ENCODE assay signal across 15 cellular contexts in genomic region chr9:118091221-118091620, GRCh38.
DNase-seq lines count a peak whose midpoint lies in the region; ATAC-seq and TF ChIP-seq lines count a peak whose summit lies in the region.
"Had no signal": no experiment of that assay in that cellular context is flagged by ENCODE, and none has a peak within 500 bp of the region (broad histone marks: within the 10 kb centered on the region; RNA-seq: fewer than 3 reads in every experiment).

No MANE protein-coding gene starts in this region.

- CTCF ChIA-PET in OCI-LY7 (lab: Charles Lee; ENCODE audit: unreplicated experiment), result no interaction called here

- H3K9me3 ChIP-seq in OCI-LY7 (ENCODE audit: low read length), result no peaks in the 10 kb centered on the region
- H3K9me3 ChIP-seq: A549, HAP-1 had no signal

- no peaks in the 10 kb centered on the region for H3K36me3 ChIP-seq in OCI-LY7 (ENCODE audit: insufficient read depth, low read length)
- H3K36me3 ChIP-seq: HAP-1 had no signal

- POLR2A ChIA-PET in OCI-LY7 (lab: Charles Lee), result no interaction called here

- H3K27ac ChIP-seq in angular gyrus (ENCODE audit: low read depth, low read length) (peak overlapping the region; percentile 88), cingulate gyrus (ENCODE audit: low read depth, low read length) (peak overlapping the region; percentile 93), layer of hippocampus (ENCODE audit: low read depth, low read length) (peak overlapping the region; percentile 80), temporal lobe (ENCODE audit: low read depth, low read length) (peak overlapping the region; percentile 78), OCI-LY7 (ENCODE audit: low read depth, low read length, poor library complexity, severe bottlenecking) (no peak overlapping the region)
- H3K27ac ChIP-seq: A549, HL-60 had no signal

- no peak overlapping the region for H2AFZ ChIP-seq in OCI-LY7 (ENCODE audit: low read length)

- no peaks in the 10 kb centered on the region for H3K4me1 ChIP-seq in OCI-LY7 (ENCODE audit: insufficient read depth, low read length, poor library complexity, severe bottlenecking)
- H3K4me1 ChIP-seq: A549, HAP-1 had no signal

- intact Hi-C loops in OCI-LY7 (cut with micrococcal nuclease; ENCODE audit: unreplicated experiment), result no loop called here

- no peaks in the 10 kb centered on the region for H3K79me2 ChIP-seq in OCI-LY7 (ENCODE audit: insufficient read depth, low read depth, low read length)

- H4K20me1 ChIP-seq in OCI-LY7 (ENCODE audit: insufficient read depth, low read length), result no peaks in the 10 kb centered on the region

- no peaks in the 10 kb centered on the region for H3K9me2 ChIP-seq in OCI-LY7 (ENCODE audit: insufficient read depth, low read length)

- ATAC-seq in GM18867 (IDR thresholded peaks at IDR 0.05; ENCODE audit: unreplicated experiment), result no peak
- ATAC-seq: A549; CD8-positive, alpha-beta T cell; GM12878; K562 had no signal

- TF ChIP-seq CTCF in OCI-LY7 (conservative IDR thresholded peaks at IDR 0.05; ENCODE audit: low read length), result no peak

- H3K4me2 ChIP-seq in OCI-LY7 (ENCODE audit: low read length), result no peak overlapping the region
- H3K4me2 ChIP-seq: A549 had no signal

- H3K4me3 ChIP-seq in OCI-LY7 (ENCODE audit: low read depth, low read length, poor library complexity, severe bottlenecking), result no peak overlapping the region
- H3K4me3 ChIP-seq: A549, GM12878, HAP-1, K562 had no signal

- no peaks in the 10 kb centered on the region for H3K27me3 ChIP-seq in layer of hippocampus (ENCODE audit: control insufficient read depth, insufficient read depth, low read length)

- BruUV-seq in OCI-LY7 (replicated peaks; lab: Mats Ljungman, UMichigan), result no TSS peak

- DNase-seq in OCI-LY7 (ENCODE audit: low spot score), result no peak
- no peak for DNase-seq in NCI-H345 treated with DMSO at 0.1 percent for 48 hours (lab: John Stamatoyannopoulos, UW; ENCODE audit: unreplicated experiment)
- DNase-seq: CD8-positive, alpha-beta T cell; COR-L47; DND-41 had no signal
